In genomic region chr12:57213068-57213715, GRCh38 we compare ENCODE assay signal across 8 cellular contexts. TPM values are rescaled to one million over a fixed set of nuclear protein-coding genes. Genes with fewer than 3 reads are reported as not detected.
DNase-seq lines count a peak whose midpoint lies in the region; ATAC-seq, FAIRE-seq and TF ChIP-seq lines count a peak whose summit lies in the region.

No MANE protein-coding gene starts in this region.

- WGBS in liver: 17% methylated on average over 16 of the region's 16 CpGs

- peak; percentile 50 for ATAC-seq in HG03439 (IDR thresholded peaks at IDR 0.05; ENCODE audit: unreplicated experiment)
- no peak for ATAC-seq in HG03521 (IDR thresholded peaks at IDR 0.05; ENCODE audit: unreplicated experiment)

- TF ChIP-seq CTCF in liver (IDR thresholded peaks at IDR 0.05; ENCODE audit: low read depth, low read length, missing input control): peak; percentile 91

- H3K36me3 ChIP-seq in liver (ENCODE audit: control insufficient read depth in 4 of 4, insufficient read depth in 3 of 4, low read depth in 1 of 4, low read length in 3 of 4): peaks cover 18 to 47% (median 19%) of the 10 kb centered on the region in 4 donors

- peak; percentile 83 to 87 for TF ChIP-seq RAD21 in liver (IDR thresholded peaks at IDR 0.05)

- H3K9me3 ChIP-seq in liver (ENCODE audit: control insufficient read depth in 4 of 4, low read length in 3 of 4): no peaks in the 10 kb centered on the region

- H3K4me1 ChIP-seq in liver (ENCODE audit: control insufficient read depth in 4 of 4, insufficient read depth in 4 of 4, low read length in 3 of 4): peaks cover 4 to 23% (median 10%) of the 10 kb centered on the region in 4 donors

- H3K9ac ChIP-seq in liver (ENCODE audit: low read depth in 1 of 2, low read length in 2 of 2): no peak overlapping the region

- FAIRE-seq in colon (lab: Jason Lieb, UNC): peak; percentile 69

- peaks cover 0 to 9% (median 5%) of the 10 kb centered on the region in 4 donors for H3K27me3 ChIP-seq in liver (ENCODE audit: control insufficient read depth in 4 of 4, insufficient read depth in 4 of 4, low read length in 3 of 4)

- DNase-seq in Daoy (ENCODE audit: low read depth) (peak; percentile 91), NCI-H526 treated with DMSO at 0.1 percent for 48 hours (lab: John Stamatoyannopoulos, UW) (peak; percentile 78)
- peak; percentile 72 to 76 for DNase-seq in activated CD4-positive, alpha-beta T cell treated with anti-CD3 and anti-CD28 coated beads, Interleukin-2, amount 50 U/mL, for 24 hours (ENCODE audit: low read depth in 1 of 2, low spot score in 1 of 2)
- peak; percentile 61 to 75 (median 72) for DNase-seq in stimulated activated CD4-positive, alpha-beta T cell treated with anti-CD3 and anti-CD28 coated beads, TNF-alpha, amount 100 ng/mL, for 4 hours (ENCODE audit: low read depth in 3 of 3)

- H3K4me3 ChIP-seq in liver (ENCODE audit: low read depth in 1 of 3, low read length in 3 of 3): no peak overlapping the region

- H3K27ac ChIP-seq in liver (ENCODE audit: low read depth in 1 of 2, low read length in 2 of 2): no peak overlapping the region

TF ChIP-seq in liver, 16 proteins besides CTCF, POLR2A, EP300 and RAD21:
- TF ChIP-seq GABPA (IDR thresholded peaks at IDR 0.05 in 1 of 2, conservative IDR thresholded peaks at IDR 0.05 in 1 of 2): no peak
- no peak for TF ChIP-seq RXRA (IDR thresholded peaks at IDR 0.05)
- TF ChIP-seq FOXA1 (IDR thresholded peaks at IDR 0.05): no peak
- TF ChIP-seq ATF3 (IDR thresholded peaks at IDR 0.05): no peak
- TF ChIP-seq HNF4A (conservative IDR thresholded peaks at IDR 0.05): no peak
- TF ChIP-seq FOXA2 (IDR thresholded peaks at IDR 0.05): no peak
- no peak for TF ChIP-seq MAX (IDR thresholded peaks at IDR 0.05)
- TF ChIP-seq HNF4G (IDR thresholded peaks at IDR 0.05): no peak
- TF ChIP-seq YY1 (IDR thresholded peaks at IDR 0.05): no peak
- no peak for TF ChIP-seq TAF1 (conservative IDR thresholded peaks at IDR 0.05)
- no peak for TF ChIP-seq ZBTB33 (IDR thresholded peaks at IDR 0.05)

RNA-seq across cellular contexts. Expression of gene NXPH4, which starts 3.4 kb away (rescaled TPM):
- total RNA-seq in Daoy (2014; rRNA removed; shearing (Covaris generic)): 0.33 and 1.7 TPM in 2 replicates
- not detected for total RNA-seq in liver
- under 1 TPM in 1 of 2 donors, not detected in 1; 0.15 TPM for polyA plus RNA-seq in liver

RNA-seq across cellular contexts. Expression of gene SHMT2, which starts 16.3 kb away (rescaled TPM):
- 196 and 236 TPM in 2 replicates for total RNA-seq in Daoy (2014; rRNA removed; shearing (Covaris generic))
- 100 to 1,000 TPM in 1 of 2 donors, 10 to 100 TPM in 1; 66.7 to 236 TPM for total RNA-seq in liver
- polyA plus RNA-seq in liver: 100 to 1,000 TPM; 121 to 276 TPM

RNA-seq across cellular contexts. Expression of gene STAC3, which starts 37.8 kb away (rescaled TPM):
- 0.69 TPM in 1 of 2 replicates, not detected in the other for total RNA-seq in Daoy (2014; rRNA removed; shearing (Covaris generic))
- 1 to 10 TPM in 1 of 2 donors, under 1 TPM in 1; 0.84 to 1.1 TPM for total RNA-seq in liver
- 1 to 10 TPM in 1 of 2 donors, under 1 TPM in 1; 0.19 to 1.3 TPM for polyA plus RNA-seq in liver
